ENCODE assay signal across 13 cellular contexts in the genomic region with DNA sequence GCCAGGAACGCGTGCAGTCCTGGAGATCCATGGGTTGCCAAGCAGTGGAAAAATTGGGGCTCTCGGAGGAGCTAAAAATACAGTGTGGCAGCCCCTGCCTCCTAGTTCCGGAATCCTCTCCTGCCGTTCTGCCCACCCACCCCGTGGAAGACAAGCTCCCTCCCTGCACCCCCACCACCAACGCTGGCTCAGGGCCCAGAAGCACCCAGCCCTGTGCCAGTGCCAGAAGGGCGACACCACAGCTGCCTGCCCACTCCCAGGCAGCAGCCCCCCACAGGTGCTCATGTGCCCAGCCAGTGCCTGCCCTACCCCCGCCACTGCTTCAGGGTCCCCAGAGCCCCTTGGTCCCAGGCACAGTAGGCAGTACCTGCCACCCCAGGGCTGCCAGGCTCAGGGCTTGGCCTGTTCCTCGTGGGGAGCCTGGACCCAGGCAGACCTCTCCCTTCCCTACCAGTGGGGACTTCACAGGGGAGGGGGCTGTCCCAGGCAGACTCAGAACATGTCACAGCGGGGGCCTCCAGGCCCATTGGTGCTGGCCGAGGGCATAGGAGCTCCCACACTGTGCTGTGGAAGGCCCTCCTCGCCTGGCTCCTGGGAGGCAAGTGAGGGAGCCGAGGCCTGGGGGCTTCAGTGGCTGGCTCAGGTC. TPM values are rescaled to one million over a fixed set of nuclear protein-coding genes. Genes with fewer than 3 reads are reported as not detected.
A peak's percentile ranks its signal among the peaks of the same experiment; 100 is the strongest.
DNase-seq lines count a peak whose midpoint lies in the region; ATAC-seq and TF ChIP-seq lines count a peak whose summit lies in the region.
"Had no signal": no experiment of that assay in that cellular context is flagged by ENCODE, and none has a peak within 500 bp of the region (broad histone marks: within the 10 kb centered on the region; RNA-seq: fewer than 3 reads in every experiment).

No MANE protein-coding gene starts in this region.

- no peak overlapping the region for H3K9ac ChIP-seq in IMR-90 (ENCODE audit: low read depth, low read length)
- H3K9ac ChIP-seq in MM.1S (ENCODE audit: low read length): no peak overlapping the region
- H3K9ac ChIP-seq in endodermal cell (ENCODE audit: extremely low read depth, low read length, poor library complexity, severe bottlenecking): no peak overlapping the region

- no peaks in the 10 kb centered on the region for H3K9me3 ChIP-seq in CD8-positive, alpha-beta T cell (ENCODE audit: low read length)
- H3K9me3 ChIP-seq in IMR-90 (ENCODE audit: control insufficient read depth, insufficient read depth, low read length) (no peaks in the 10 kb centered on the region), spleen (no peaks in the 10 kb centered on the region), MM.1S (replicated peaks; ENCODE audit: insufficient read depth, low read length) (no peaks in the 10 kb centered on the region), endodermal cell (ENCODE audit: control insufficient read depth, low read length) (no peaks in the 10 kb centered on the region)
- no peaks in the 10 kb centered on the region for H3K9me3 ChIP-seq in effector memory CD4-positive, alpha-beta T cell (ENCODE audit: control insufficient read depth, low read length)

- H4K91ac ChIP-seq in IMR-90 (ENCODE audit: insufficient read depth, low read depth, low read length): no peak overlapping the region

- ATAC-seq in CD8-positive, alpha-beta T cell: no peak
- no peak for ATAC-seq in IMR-90 (ENCODE audit: low read depth)
- ATAC-seq: activated CD4-positive, alpha-beta T cell treated with anti-CD3 and anti-CD28 coated beads for 36 hours had no signal

- POLR2A ChIA-PET in CD8-positive, alpha-beta T cell (lab: Charles Lee): interaction anchor here (1.9 to 2.1 kb wide), 2 partner anchors 9 to 19 kb away, joined by 7 read pairs; no protein-coding TSS in a partner anchor
- POLR2A ChIA-PET in IMR-90 (lab: Charles Lee; ENCODE audit: unreplicated experiment): no interaction called here

- no peaks in the 10 kb centered on the region for H3K9me2 ChIP-seq in MM.1S (replicated peaks; ENCODE audit: insufficient read depth, low read length)

- BruUV-seq in IMR-90 (replicated peaks; lab: Mats Ljungman, UMichigan): no TSS peak

- no peak overlapping the region for H2BK15ac ChIP-seq in IMR-90 (ENCODE audit: low read depth, low read length)

- H3K36me3 Mint-ChIP-seq in CD8-positive, alpha-beta T cell: no peaks in the 10 kb centered on the region
- peaks cover 11% of the 10 kb centered on the region for H3K36me3 Mint-ChIP-seq in endodermal cell (ENCODE audit: low read depth)

- peak overlapping the region; percentile 94 for H3K27ac Mint-ChIP-seq in CD8-positive, alpha-beta T cell
- H3K27ac Mint-ChIP-seq in endodermal cell: no peak overlapping the region

- no peak overlapping the region for H3K27ac ChIP-seq in CD8-positive, alpha-beta T cell (ENCODE audit: low read depth, low read length)
- H3K27ac ChIP-seq in IMR-90 (ENCODE audit: insufficient read depth, low read length): no peak overlapping the region
- peak overlapping the region; percentile 75 for H3K27ac ChIP-seq in effector memory CD4-positive, alpha-beta T cell (ENCODE audit: insufficient read depth, low read length, poor library complexity, severe bottlenecking)
- H3K27ac ChIP-seq in spleen: peak overlapping the region in 5 of 8 donors; percentile 46 to 90 (median 86)
- H3K27ac ChIP-seq in MM.1S (ENCODE audit: low read length): no peak overlapping the region
- no peak overlapping the region for H3K27ac ChIP-seq in endodermal cell (ENCODE audit: low read depth, low read length)

- no peak overlapping the region for H3K4me3 ChIP-seq in CD8-positive, alpha-beta T cell (ENCODE audit: low read depth, low read length)
- H3K4me3 ChIP-seq in IMR-90 (ENCODE audit: insufficient read depth, low read depth, low read length) (no peak overlapping the region), spleen (no peak overlapping the region), MM.1S (ENCODE audit: low read length) (no peak overlapping the region), endodermal cell (ENCODE audit: low read length) (no peak overlapping the region)
- no peak overlapping the region for H3K4me3 ChIP-seq in effector memory CD4-positive, alpha-beta T cell (ENCODE audit: insufficient read depth, low read depth, low read length, poor library complexity, severe bottlenecking)

- in situ Hi-C loops in IMR-90 (cut with MboI; ENCODE audit: low sequenced_read_pairs): no loop called here

- peak overlapping the region; percentile 44 for H2AK9ac ChIP-seq in IMR-90 (replicated peaks; ENCODE audit: low read depth, low read length, poor library complexity)

- TF ChIP-seq CTCF in CD8-positive, alpha-beta T cell (IDR thresholded peaks at IDR 0.05): no peak
- no peak for TF ChIP-seq CTCF in IMR-90 (conservative IDR thresholded peaks at IDR 0.05; ENCODE audit: low read depth, low read length)
- no peak for TF ChIP-seq CTCF in spleen (IDR thresholded peaks at IDR 0.05 in 8 of 11, conservative IDR thresholded peaks at IDR 0.05 in 3 of 11)
- no peak for TF ChIP-seq CTCF in MM.1S (IDR thresholded peaks at IDR 0.05; ENCODE audit: low read length)
- TF ChIP-seq CTCF in endodermal cell (conservative IDR thresholded peaks at IDR 0.05): no peak

- H3K18ac ChIP-seq in IMR-90 (ENCODE audit: low read depth, low read length): no peak overlapping the region

- no peak overlapping the region for H2BK5ac ChIP-seq in IMR-90 (ENCODE audit: low read depth, low read length, poor library complexity, severe bottlenecking)

- no peak overlapping the region for H3K23ac ChIP-seq in IMR-90 (ENCODE audit: low read depth, low read length)

- no peaks in the 10 kb centered on the region for H3K79me2 ChIP-seq in MM.1S (ENCODE audit: low read length)

- TF ChIP-seq POLR2A in IMR-90 (IDR thresholded peaks at IDR 0.05; ENCODE audit: low read depth, low read length) (no peak), spleen (IDR thresholded peaks at IDR 0.05) (no peak)

- H3K27me3 ChIP-seq in CD8-positive, alpha-beta T cell (ENCODE audit: insufficient read depth, low read length): no peaks in the 10 kb centered on the region
- H3K27me3 ChIP-seq in IMR-90 (ENCODE audit: control insufficient read depth, insufficient read depth, low read length) (no peaks in the 10 kb centered on the region), spleen (replicated peaks in 1 of 7) (no peaks in the 10 kb centered on the region), MM.1S (replicated peaks; ENCODE audit: insufficient read depth, low read length) (no peaks in the 10 kb centered on the region), endodermal cell (ENCODE audit: control insufficient read depth, insufficient read depth, low read length, poor library complexity, severe bottlenecking) (no peaks in the 10 kb centered on the region)
- no peaks in the 10 kb centered on the region for H3K27me3 ChIP-seq in effector memory CD4-positive, alpha-beta T cell (replicated peaks; ENCODE audit: control insufficient read depth, insufficient read depth, low read length, poor library complexity, severe bottlenecking)

- H3K4me3 Mint-ChIP-seq in CD8-positive, alpha-beta T cell: no peak overlapping the region
- H3K4me3 Mint-ChIP-seq in endodermal cell: no peak overlapping the region
- H3K4me3 Mint-ChIP-seq: activated CD4-positive, alpha-beta T cell treated with anti-CD3 and anti-CD28 coated beads for 36 hours; HFFc6 had no signal

- intact Hi-C loops in CD8-positive, alpha-beta T cell (cut with DNase I, micrococcal nuclease): no loop called here
- intact Hi-C loops in IMR-90 (cut with micrococcal nuclease) (no loop called here), spleen (cut with DNase I; ENCODE audit: low total_unique reads) (no loop called here)

- dilution Hi-C loops in IMR-90 (cut with HindIII; ENCODE audit: low sequenced_read_pairs, unreplicated experiment): no loop called here

- no peak overlapping the region for H2BK120ac ChIP-seq in IMR-90 (ENCODE audit: low read depth, low read length)

- H4K8ac ChIP-seq in IMR-90 (ENCODE audit: low read depth in 2 of 2, low read length in 2 of 2): no peak overlapping the region

- H3K14ac ChIP-seq in IMR-90 (replicated peaks; ENCODE audit: low read depth, low read length): no peak overlapping the region

- peaks cover 12 to 86% of the 10 kb centered on the region in 2 experiments for H3K79me1 ChIP-seq in IMR-90 (ENCODE audit: low read depth in 1 of 2, low read length in 2 of 2)

- H2AK5ac ChIP-seq in IMR-90 (ENCODE audit: low read depth, low read length): no peak overlapping the region

- no peak overlapping the region for H3K4ac ChIP-seq in IMR-90 (ENCODE audit: low read depth, low read length)

- no peak overlapping the region for H3K4me2 ChIP-seq in IMR-90 (ENCODE audit: low read depth, low read length)
- no peak overlapping the region for H3K4me2 ChIP-seq in MM.1S (ENCODE audit: low read depth, low read length)

- H3K4me1 ChIP-seq in CD8-positive, alpha-beta T cell (ENCODE audit: insufficient read depth, low read length): peaks cover 44% of the 10 kb centered on the region
- H3K4me1 ChIP-seq in IMR-90 (ENCODE audit: control insufficient read depth, insufficient read depth, low read length): peaks cover 31% of the 10 kb centered on the region
- peaks cover 47% of the 10 kb centered on the region for H3K4me1 ChIP-seq in effector memory CD4-positive, alpha-beta T cell (ENCODE audit: control insufficient read depth, insufficient read depth, low read length, poor library complexity, severe bottlenecking)
- H3K4me1 ChIP-seq in spleen: peaks cover 43 to 100% (median 75%) of the 10 kb centered on the region in 6 donors
- H3K4me1 ChIP-seq in MM.1S (ENCODE audit: low read length): no peaks in the 10 kb centered on the region
- H3K4me1 ChIP-seq in endodermal cell (ENCODE audit: control insufficient read depth, insufficient read depth, low read length): peaks cover 5% of the 10 kb centered on the region

- WGBS in IMR-90 (ENCODE audit: extremely low coverage in 2 of 2, insufficient read length in 1 of 2), 2 experiments: 94% methylated on average over 5 of the region's 14 CpGs; no CpG with 5 or more reads in 1 of the 2 experiments
- 76 to 88% (median 87%) methylated on average over 5 to 14 of the region's 14 CpGs for WGBS in spleen, 5 donors
- 95 to 98% methylated on average over 6 to 14 of the region's 14 CpGs for WGBS in endodermal cell (ENCODE audit: insufficient coverage in 1 of 2, insufficient read length in 1 of 2), 2 experiments

- no peaks in the 10 kb centered on the region; the same call in 1 of the 2 replicates for H3K9me1 ChIP-seq in IMR-90 (ENCODE audit: insufficient read depth, low read length)

- no peak overlapping the region for H2AFZ ChIP-seq in IMR-90 (replicated peaks; ENCODE audit: low read length, poor library complexity)
- H2AFZ ChIP-seq in MM.1S (ENCODE audit: low read length): no peak overlapping the region

- H3K9me3 Mint-ChIP-seq in CD8-positive, alpha-beta T cell: no peaks in the 10 kb centered on the region
- no peaks in the 10 kb centered on the region for H3K9me3 Mint-ChIP-seq in endodermal cell
- H3K9me3 Mint-ChIP-seq: HFFc6 had no signal

- H2BK20ac ChIP-seq in IMR-90 (ENCODE audit: low read depth, low read length): no peak overlapping the region

- H4K20me1 ChIP-seq in IMR-90 (ENCODE audit: insufficient read depth, low read length) (peaks cover 100% of the 10 kb centered on the region), MM.1S (ENCODE audit: insufficient read depth, low read length) (no peaks in the 10 kb centered on the region)

- no peaks in the 10 kb centered on the region for H3F3A ChIP-seq in MM.1S (ENCODE audit: insufficient read depth, low read length)

- no peak overlapping the region for H4K5ac ChIP-seq in IMR-90 (ENCODE audit: low read depth, low read length)

- no peaks in the 10 kb centered on the region for H3K27me3 Mint-ChIP-seq in CD8-positive, alpha-beta T cell (ENCODE audit: low read depth)
- no peaks in the 10 kb centered on the region for H3K27me3 Mint-ChIP-seq in endodermal cell (ENCODE audit: insufficient read depth)
- H3K27me3 Mint-ChIP-seq: activated CD4-positive, alpha-beta T cell treated with anti-CD3 and anti-CD28 coated beads for 36 hours had no signal

- H3K56ac ChIP-seq in IMR-90 (ENCODE audit: extremely low read depth, insufficient read depth, low read length): no peak overlapping the region

- no peak for TF ChIP-seq RAD21 in IMR-90 (IDR thresholded peaks at IDR 0.05; ENCODE audit: low read length)

- DNase-seq in CD8-positive, alpha-beta T cell: no peak
- DNase-seq in IMR-90 (no peak), spleen (no peak), MM.1S (no peak), NCI-H510A (lab: John Stamatoyannopoulos, UW) (no peak), endodermal cell (no peak)
- no peak for DNase-seq in effector memory CD4-positive, alpha-beta T cell
- DNase-seq: activated CD4-positive, alpha-beta T cell treated with anti-CD3 and anti-CD28 coated beads for 36 hours; effector CD8-positive, alpha-beta T cell; HFFc6; Karpas-422; NCI-H187; NCI-H748 treated with DMSO at 0.1 percent for 48 hours had no signal

- CTCF ChIA-PET in CD8-positive, alpha-beta T cell (lab: Charles Lee): interaction anchor here (0.9 to 4.5 kb wide), 6 partner anchors 9 to 31 kb away, joined by 3 to 15 read pairs (median 4); no protein-coding TSS in a partner anchor
- CTCF ChIA-PET in IMR-90 (lab: Yijun Ruan, JAX): interaction anchor here (0.8 kb wide), 1 partner anchor 12 kb away, joined by 3 read pairs; no protein-coding TSS in a partner anchor

- peaks cover 34% of the 10 kb centered on the region for H3K4me1 Mint-ChIP-seq in CD8-positive, alpha-beta T cell (ENCODE audit: low read depth)
- H3K4me1 Mint-ChIP-seq in endodermal cell: peaks cover 12% of the 10 kb centered on the region

- H3K36me3 ChIP-seq in CD8-positive, alpha-beta T cell (ENCODE audit: insufficient read depth, low read length): no peaks in the 10 kb centered on the region
- H3K36me3 ChIP-seq in IMR-90 (ENCODE audit: control insufficient read depth, insufficient read depth, low read length) (peaks cover 38% of the 10 kb centered on the region), spleen (peaks cover 0 to 58% (median 12%) of the 10 kb centered on the region in 6 donors), MM.1S (replicated peaks; ENCODE audit: insufficient read depth, low read length) (no peaks in the 10 kb centered on the region), endodermal cell (ENCODE audit: control insufficient read depth, insufficient read depth, low read length) (peaks cover 14% of the 10 kb centered on the region)
- peaks cover 10% of the 10 kb centered on the region for H3K36me3 ChIP-seq in effector memory CD4-positive, alpha-beta T cell (ENCODE audit: control insufficient read depth, insufficient read depth, low read length)

RNA-seq across cellular contexts. Expression of a gene that starts 7.4 kb away (rescaled TPM):
- 10 to 100 TPM; 42.2 to 49.1 TPM for total RNA-seq in CD8-positive, alpha-beta T cell
- total RNA-seq in IMR-90 (2012; rRNA removed) (16.8 and 20.0 TPM in 2 replicates), spleen (100 to 1,000 TPM in 3 of 7 donors, 10 to 100 TPM in 4; 66.9 to 110 (median 96.4) TPM), endodermal cell (100 to 1,000 TPM in 1 of 2 donors, 10 to 100 TPM in 1; 99.7 to 114 TPM)
- polyA plus RNA-seq in IMR-90 (2012; rRNA removed) (62.1 and 76.2 TPM in 2 replicates), spleen (100 to 1,000 TPM in 2 of 3 donors, 10 to 100 TPM in 1; 56.6 to 120 (median 102) TPM)
- polyA plus RNA-seq in IMR-90 (2012; cell fraction: cytosol; rRNA removed): 39.3 and 68.1 TPM in 2 replicates
- polyA plus RNA-seq in IMR-90 (2012; cell fraction: nucleus; rRNA removed; ENCODE audit: low replicate concordance): 179 and 366 TPM in 2 replicates
- 35.2 TPM for polyA plus RNA-seq in endodermal cell (2013, experiment 1 of 2)
- polyA plus RNA-seq in endodermal cell (2013, experiment 2 of 2): 35.8 TPM

RNA-seq across cellular contexts. Expression of a gene that starts 27.2 kb away (rescaled TPM):
- 1 to 10 TPM; 2.4 to 3.5 TPM for total RNA-seq in CD8-positive, alpha-beta T cell
- 1.8 and 2.5 TPM in 2 replicates for total RNA-seq in IMR-90 (2012; rRNA removed)
- polyA plus RNA-seq in IMR-90 (2012; rRNA removed): 3.9 and 5.2 TPM in 2 replicates
- 5.9 and 6.5 TPM in 2 replicates for polyA plus RNA-seq in IMR-90 (2012; cell fraction: cytosol; rRNA removed)
- polyA plus RNA-seq in IMR-90 (2012; cell fraction: nucleus; rRNA removed; ENCODE audit: low replicate concordance): 28.6 and 32.1 TPM in 2 replicates
- 10 to 100 TPM in 1 of 7 donors, 1 to 10 TPM in 6; 2.7 to 11.7 (median 8.3) TPM for total RNA-seq in spleen
- polyA plus RNA-seq in spleen: 1 to 10 TPM; 3.0 to 3.7 (median 3.2) TPM
- 10 to 100 TPM; 15.8 to 31.0 TPM for total RNA-seq in endodermal cell
- 16.1 TPM for polyA plus RNA-seq in endodermal cell (2013, experiment 1 of 2)
- polyA plus RNA-seq in endodermal cell (2013, experiment 2 of 2): 14.1 TPM

RNA-seq across cellular contexts. Expression of a gene that starts 56.2 kb away (rescaled TPM):
- 100 to 1,000 TPM; 104 to 115 TPM for total RNA-seq in CD8-positive, alpha-beta T cell
- total RNA-seq in IMR-90 (2012; rRNA removed) (132 and 166 TPM in 2 replicates), spleen (100 to 1,000 TPM in 3 of 7 donors, 10 to 100 TPM in 4; 56.7 to 198 (median 76.4) TPM), endodermal cell (10 to 100 TPM; 82.5 to 87.3 TPM)
- polyA plus RNA-seq in IMR-90 (2012; rRNA removed) (184 and 248 TPM in 2 replicates), spleen (100 to 1,000 TPM; 119 to 226 (median 184) TPM)
- polyA plus RNA-seq in IMR-90 (2012; cell fraction: cytosol; rRNA removed): 392 and 403 TPM in 2 replicates
- 69.2 and 188 TPM in 2 replicates for polyA plus RNA-seq in IMR-90 (2012; cell fraction: nucleus; rRNA removed; ENCODE audit: low replicate concordance)
- polyA plus RNA-seq in endodermal cell (2013, experiment 1 of 2): 89.7 TPM
- polyA plus RNA-seq in endodermal cell (2013, experiment 2 of 2): 92.2 TPM

Comparison
In these comparisons a context has a peak if more than half of its experiments do, and no peak if none do; other contexts are left out.
1. H3K27ac ChIP-seq: peak in effector memory CD4-positive, alpha-beta T cell (single experiment) and spleen (5 of 8); none in CD8-positive, alpha-beta T cell (single experiment), IMR-90 (single experiment), MM.1S (single experiment) and endodermal cell (single experiment).